ENCODE assay signal across 8 cellular contexts in genomic region chr1:15526490-15527339, GRCh38. TPM values are rescaled to one million over a fixed set of nuclear protein-coding genes. Genes with fewer than 3 reads are reported as not detected.
A peak's percentile ranks its signal among the peaks of the same experiment; 100 is the strongest.
DNase-seq lines count a peak whose midpoint lies in the region; ATAC-seq and TF ChIP-seq lines count a peak whose summit lies in the region.

Gene DNAJC16, plus strand, starts transcription at chr1:15526848. Its CDS starts 2,258 bp downstream, at chr1:15529106.

- peak within 1 kb of the TSS; percentile 87 to 100 (median 100) for H3K27ac Mint-ChIP-seq in IgD-negative memory B cell

- H3K4me1 ChIP-seq in mucosa of rectum (ENCODE audit: control insufficient read depth in 2 of 2, insufficient read depth in 2 of 2, low read length in 2 of 2), result peaks cover 28% of the 10 kb centered on the region in 2 donors

- H3K9me3 ChIP-seq in mucosa of rectum (ENCODE audit: control insufficient read depth in 2 of 2, low read length in 2 of 2), result no peaks in the 10 kb centered on the region

- no peaks in the 10 kb centered on the region for H3K27me3 Mint-ChIP-seq in IgD-negative memory B cell

- peak within 1 kb of the TSS; percentile 99 for H3K27ac ChIP-seq in mucosa of rectum (ENCODE audit: low read depth in 2 of 2, low read length in 2 of 2)

- H3K4me3 Mint-ChIP-seq in IgD-negative memory B cell, result peak within 1 kb of the TSS; percentile 77 to 99 (median 96)

- H3K4me3 ChIP-seq in epithelial cell of proximal tubule (ENCODE audit: low read depth, low read length), result peak within 1 kb of the TSS; percentile 82
- peak within 1 kb of the TSS; percentile 80 to 95 for H3K4me3 ChIP-seq in mucosa of rectum (ENCODE audit: low read length in 2 of 2)

- H3K27me3 ChIP-seq in mucosa of rectum (ENCODE audit: control insufficient read depth in 2 of 2, insufficient read depth in 2 of 2, low read length in 2 of 2), result no peaks in the 10 kb centered on the region

- no peaks in the 10 kb centered on the region for H3K9me3 Mint-ChIP-seq in IgD-negative memory B cell

- TF ChIP-seq CTCF in epithelial cell of proximal tubule (conservative IDR thresholded peaks at IDR 0.05; ENCODE audit: low read depth, low read length), result peak; percentile 28

- peak within 1 kb of the TSS; percentile 81 to 95 for H3K9ac ChIP-seq in mucosa of rectum (ENCODE audit: low read depth in 1 of 2, low read length in 2 of 2)

- H3K4me1 Mint-ChIP-seq in IgD-negative memory B cell, result peaks cover 21 to 39% (median 27%) of the 10 kb centered on the region in 3 donors

- H3K36me3 ChIP-seq in mucosa of rectum (ENCODE audit: control insufficient read depth in 2 of 2, insufficient read depth in 2 of 2, low read length in 2 of 2), result peaks cover 6 to 7% of the 10 kb centered on the region in 2 donors

- H3K36me3 Mint-ChIP-seq in IgD-negative memory B cell, result no peaks in the 10 kb centered on the region

- ATAC-seq in GM21528 (IDR thresholded peaks at IDR 0.05; ENCODE audit: low FRiP score, unreplicated experiment), result peak; percentile 54

- DNase-seq in DMS114 treated with DMSO at 0.1 percent for 48 hours (lab: John Stamatoyannopoulos, UW; ENCODE audit: unreplicated experiment) (peak; percentile 97), OCI-M2 (lab: John Stamatoyannopoulos, UW; ENCODE audit: unreplicated experiment) (peak; percentile 95), activated T-cell treated with anti-CD3 and anti-CD28 coated beads for 48 hours (ENCODE audit: low read depth) (peak; percentile 93), epithelial cell of proximal tubule (ENCODE audit: low read depth) (peak; percentile 99)
- peak; percentile 90 to 92 for DNase-seq in stimulated activated CD8-positive, alpha-beta memory T cell treated with anti-CD3 and anti-CD28 coated beads, Interleukin-7, amount 100 ng/mL, for 1 hour (ENCODE audit: low read depth in 2 of 2)

RNA-seq across cellular contexts. Expression of gene DNAJC16, which starts in this region (rescaled TPM):
- 9.9 TPM for polyA plus RNA-seq in IgD-negative memory B cell
- 9.8 and 13.5 TPM in 2 replicates for total RNA-seq in epithelial cell of proximal tubule

Comparison
In these comparisons a context has a peak if more than half of its experiments do, and no peak if none do; other contexts are left out.
1. Peak in every context shown above with its lines: DNase-seq, ATAC-seq, H3K4me3 ChIP-seq and H3K27ac ChIP-seq.